Comparison of ENCODE assay signal across 25 cellular contexts in genomic region chr15:55872471-55872870, GRCh38.
DNase-seq lines count a peak whose midpoint lies in the region; ATAC-seq and TF ChIP-seq lines count a peak whose summit lies in the region.
"Had no signal": no experiment of that assay in that cellular context is flagged by ENCODE, and none has a peak within 500 bp of the region (broad histone marks: within the 10 kb centered on the region; RNA-seq: fewer than 3 reads in every experiment).

No MANE protein-coding gene starts in this region.

- 52% methylated on average over 2 of the region's 2 CpGs for WGBS in hepatocyte (ENCODE audit: low lambda C conversion rate, missing lambda C conversion rate)
- WGBS in psoas muscle, 3 donors = 40 to 76% (median 45%) methylated on average over 2 of the region's 2 CpGs

- no peaks in the 10 kb centered on the region for H4K20me1 ChIP-seq in hepatocyte (ENCODE audit: insufficient read depth, poor library complexity, severe bottlenecking)

- peak overlapping the region; percentile 61 for H3K4me2 ChIP-seq in hepatocyte

- H3K9me2 ChIP-seq in hepatocyte (replicated peaks; ENCODE audit: insufficient read depth) = no peaks in the 10 kb centered on the region

- H3K79me2 ChIP-seq in ACC112 (ENCODE audit: control insufficient read depth, insufficient read depth, low read length, unreplicated experiment) (peaks cover 32% of the 10 kb centered on the region), hepatocyte (no peaks in the 10 kb centered on the region)

- DNase-seq in amniotic epithelial cell (ENCODE audit: low read depth) (peak; percentile 42), hepatocyte (ENCODE audit: low spot score) (no peak), psoas muscle (no peak), uterus (no peak)
- DNase-seq in stimulated activated naive CD8-positive, alpha-beta T cell treated with anti-CD3 and anti-CD28 coated beads, Interleukin-15, Interleukin-2, amounts not matched to agents 100 U/mL and 50 U/mL, for 24 hours = no peak
- DNase-seq: activated CD4-positive, alpha-beta T cell treated with anti-CD3 and anti-CD28 coated beads, Interleukin-2, amount 10 ng/mL, durations not matched to agents 24 days and 14 days; C1 segment of cervical spinal cord; DMS79 treated with DMSO at 0.1 percent for 48 hours; foreskin melanocyte; hypothalamus; KBM-7; MM.1S; mucosa of descending colon; NCI-H1417 treated with DMSO at 0.1 percent for 48 hours; NCI-H2107; NCI-H510A; nephron progenitor cell; posterior cingulate gyrus; stomach; upper lobe of right lung had no signal

- intact Hi-C loops in psoas muscle (cut with DNase I) (no loop called here), uterus (cut with DNase I; ENCODE audit: low total_unique reads) (no loop called here)

- no peak for ATAC-seq in psoas muscle
- no peak for ATAC-seq in stimulated activated naive CD8-positive, alpha-beta T cell treated with anti-CD3 and anti-CD28 coated beads, Interleukin-15, Interleukin-2, amounts not matched to agents 100 U/mL and 50 U/mL, for 24 hours
- ATAC-seq in GM19324 (IDR thresholded peaks at IDR 0.05; ENCODE audit: low FRiP score, unreplicated experiment) = no peak
- no peak for ATAC-seq in HG03196 (IDR thresholded peaks at IDR 0.05; ENCODE audit: unreplicated experiment)
- ATAC-seq: activated T-helper 17 cell treated with anti-CD3 and anti-CD28 coated beads, Interleukin-2, amount 50 U/mL, for 72 hours; mucosa of descending colon; sciatic nerve; upper lobe of right lung had no signal

- TF ChIP-seq POLR2A in uterus (IDR thresholded peaks at IDR 0.05) = no peak

- H3K36me3 ChIP-seq in ACC112 (ENCODE audit: insufficient read depth, low read length) (peaks cover 4% of the 10 kb centered on the region; the same call in 1 of the 2 replicates), hepatocyte (replicated peaks; ENCODE audit: insufficient read depth, low read depth) (no peaks in the 10 kb centered on the region), psoas muscle (ENCODE audit: insufficient read depth in 1 of 2, low read depth in 1 of 2) (peaks cover 0 to 5% of the 10 kb centered on the region in 2 donors), uterus (no peaks in the 10 kb centered on the region)
- H3K36me3 ChIP-seq: upper lobe of right lung had no signal

- H3K27me3 ChIP-seq in ACC112 (ENCODE audit: insufficient read depth, low read length) (no peaks in the 10 kb centered on the region), hepatocyte (no peaks in the 10 kb centered on the region), psoas muscle (ENCODE audit: insufficient read depth in 3 of 3, low read length in 2 of 3) (no peaks in the 10 kb centered on the region), uterus (no peaks in the 10 kb centered on the region)
- H3K27me3 ChIP-seq: stomach, upper lobe of right lung had no signal

- no peaks in the 10 kb centered on the region for H3K9me3 ChIP-seq in hepatocyte (ENCODE audit: low read depth)
- H3K9me3 ChIP-seq in psoas muscle = peaks cover 5% of the 10 kb centered on the region
- no peaks in the 10 kb centered on the region for H3K9me3 ChIP-seq in uterus
- H3K9me3 ChIP-seq: mucosa of descending colon, stomach, upper lobe of right lung had no signal

- H3K27ac ChIP-seq in ACC112 (ENCODE audit: low read depth, low read length) (0 out of 2 replicates have a peak overlapping the region, but pooled peaks have one; percentile 52), hepatocyte (no peak overlapping the region), psoas muscle (peak overlapping the region; percentile 83), uterus (peak overlapping the region in 1 of 2 donors; percentile 52)
- H3K27ac ChIP-seq: stomach, upper lobe of right lung had no signal

- peak overlapping the region; percentile 59; the same call in 1 of the 2 replicates for H3K4me3 ChIP-seq in ACC112 (ENCODE audit: low read depth, low read length)
- no peak overlapping the region for H3K4me3 ChIP-seq in hepatocyte
- H3K4me3 ChIP-seq in psoas muscle = peak overlapping the region; percentile 54
- no peak overlapping the region for H3K4me3 ChIP-seq in uterus
- H3K4me3 ChIP-seq: mucosa of descending colon, stomach, upper lobe of right lung had no signal

- H3K4me1 ChIP-seq in ACC112 (ENCODE audit: control insufficient read depth, insufficient read depth, low read length, unreplicated experiment) (peaks cover 10% of the 10 kb centered on the region), hepatocyte (ENCODE audit: insufficient read depth) (peaks cover 10% of the 10 kb centered on the region), psoas muscle (peaks cover 48% of the 10 kb centered on the region), uterus (no peaks in the 10 kb centered on the region)
- H3K4me1 ChIP-seq: upper lobe of right lung had no signal

- H2AFZ ChIP-seq in ACC112 (ENCODE audit: low read length, unreplicated experiment) = no peak overlapping the region
- no peak overlapping the region for H2AFZ ChIP-seq in hepatocyte

- TF ChIP-seq CTCF in hepatocyte (IDR thresholded peaks at IDR 0.05; ENCODE audit: poor library complexity) = no peak
- no peak for TF ChIP-seq CTCF in psoas muscle (IDR thresholded peaks at IDR 0.05)
- TF ChIP-seq CTCF in uterus (IDR thresholded peaks at IDR 0.05) = no peak

Comparison
In these comparisons a context has a peak if more than half of its experiments do, and no peak if none do; other contexts are left out.
1. H3K4me3 ChIP-seq: peak in ACC112 (single experiment) and psoas muscle (single experiment); none in hepatocyte (single experiment) and uterus (0 of 2).